In genomic region chr11:67073908-67074307, GRCh38 we compare ENCODE assay signal across 21 cellular contexts. TPM values are rescaled to one million over a fixed set of nuclear protein-coding genes. Genes with fewer than 3 reads are reported as not detected.
DNase-seq lines count a peak whose midpoint lies in the region; ATAC-seq, FAIRE-seq and TF ChIP-seq lines count a peak whose summit lies in the region.
"Had no signal": no experiment of that assay in that cellular context is flagged by ENCODE, and none has a peak within 500 bp of the region (broad histone marks: within the 10 kb centered on the region; RNA-seq: fewer than 3 reads in every experiment).

No MANE protein-coding gene starts in this region.

- no peaks in the 10 kb centered on the region for H3K9me1 ChIP-seq in K562 (ENCODE audit: control insufficient read depth, insufficient read depth, low read length)

- peaks cover 13% of the 10 kb centered on the region for H3K27me3 Mint-ChIP-seq in GM23338 (ENCODE audit: insufficient read depth, low read depth, poor library complexity)

- TF ChIP-seq CTCF in GM23338 (conservative IDR thresholded peaks at IDR 0.05; ENCODE audit: low read depth in 2 of 2) (no peak), K562 (IDR thresholded peaks at IDR 0.05 in 2 of 3, conservative IDR thresholded peaks at IDR 0.05 in 1 of 3; ENCODE audit: insufficient read depth in 2 of 3, low read depth in 1 of 3, low read length in 3 of 3) (no peak), body of pancreas (IDR thresholded peaks at IDR 0.05) (no peak)

- no peaks in the 10 kb centered on the region for H3K9me2 ChIP-seq in GM23338 (ENCODE audit: insufficient read depth)

- TF ChIP-seq RAD21 in K562 (CRISPR knock-in tag; conservative IDR thresholded peaks at IDR 0.05 in 1 of 2, IDR thresholded peaks at IDR 0.05 in 1 of 2): no peak

- FAIRE-seq in K562 (lab: Jason Lieb, UNC): no peak
- FAIRE-seq: HTR-8/SVneo, RCC 7860 had no signal

- BruUV-seq in K562 (replicated peaks; lab: Mats Ljungman, UMichigan): no TSS peak

- H3K9me3 ChIP-seq in K562 (replicated peaks; ENCODE audit: control insufficient read depth, insufficient read depth, low read depth, low read length) (no peaks in the 10 kb centered on the region), body of pancreas (no peaks in the 10 kb centered on the region)

- H3K9me3 Mint-ChIP-seq in GM23338: no peaks in the 10 kb centered on the region

- TF ChIP-seq EP300 in K562 (IDR thresholded peaks at IDR 0.05; ENCODE audit: low read length): no peak

- H4K20me1 ChIP-seq in GM23338 (replicated peaks; ENCODE audit: insufficient read depth): no peaks in the 10 kb centered on the region
- no peaks in the 10 kb centered on the region for H4K20me1 ChIP-seq in K562 (replicated peaks; ENCODE audit: control insufficient read depth, insufficient read depth, low read length)

- no peak overlapping the region for H3K9ac ChIP-seq in K562 (ENCODE audit: insufficient read depth in 1 of 2, low read depth in 2 of 2, low read length in 2 of 2)

- H3K4me2 ChIP-seq in GM23338 (no peak overlapping the region), K562 (ENCODE audit: insufficient read depth, low read length) (no peak overlapping the region)

- H3K27me3 ChIP-seq in GM23338 (ENCODE audit: insufficient read depth) (no peaks in the 10 kb centered on the region), K562 (ENCODE audit: control insufficient read depth in 2 of 2, insufficient read depth in 2 of 2, low read length in 2 of 2) (peaks cover 0 to 6% of the 10 kb centered on the region in 2 experiments; a peak in 2 of 5 replicates), body of pancreas (no peaks in the 10 kb centered on the region)

- H3K4me1 ChIP-seq in GM23338 (ENCODE audit: insufficient read depth): no peaks in the 10 kb centered on the region; the same call in 1 of the 2 replicates
- peaks cover 11 to 24% of the 10 kb centered on the region in 2 experiments; a peak in 4 of 5 replicates for H3K4me1 ChIP-seq in K562 (replicated peaks in 1 of 2; ENCODE audit: control insufficient read depth in 2 of 2, insufficient read depth in 2 of 2, low read length in 2 of 2)
- H3K4me1 ChIP-seq in body of pancreas: peaks cover 10% of the 10 kb centered on the region

- peaks cover 5% of the 10 kb centered on the region; the same call in 1 of the 2 replicates for H3F3A ChIP-seq in GM23338 (replicated peaks; ENCODE audit: low read depth)

- no peaks in the 10 kb centered on the region; the same call in 2 of the 3 replicates for H3K36me3 Mint-ChIP-seq in GM23338 (ENCODE audit: low read depth)
- H3K36me3 Mint-ChIP-seq: IgD-negative memory B cell had no signal

- H3K79me2 ChIP-seq in GM23338 (replicated peaks; ENCODE audit: insufficient read depth) (no peaks in the 10 kb centered on the region), K562 (ENCODE audit: control insufficient read depth, insufficient read depth, low read length) (no peaks in the 10 kb centered on the region)

- WGBS in K562 (ENCODE audit: insufficient coverage, low coverage, missing lambda C conversion rate): 55% methylated on average over 9 of the region's 9 CpGs
- 81 to 88% methylated on average over 8 to 9 of the region's 9 CpGs for WGBS in body of pancreas, 2 donors

- no peak overlapping the region for H3K4me3 ChIP-seq in GM23338
- no peak overlapping the region for H3K4me3 ChIP-seq in K562
- no peak overlapping the region for H3K4me3 ChIP-seq in body of pancreas
- H3K4me3 ChIP-seq: SK-N-MC had no signal

- POLR2A ChIA-PET in K562 (lab: Yijun Ruan, JAX): interaction anchor here (0.6 to 0.8 kb wide), 4 partner anchors 10 to 483 kb away, joined by 3 to 4 read pairs (median 4); no protein-coding TSS in a partner anchor

- DNase-seq in COLO668 (lab: John Stamatoyannopoulos, UW; ENCODE audit: unreplicated experiment): peak; percentile 45
- peak; percentile 55 for DNase-seq in GM23338 (ENCODE audit: low spot score)
- peak; percentile 88 for DNase-seq in NCI-H2171 treated with DMSO at 0.1 percent for 48 hours (lab: John Stamatoyannopoulos, UW)
- DNase-seq in K562 (ENCODE audit: extremely low read depth in 1 of 4, low spot score in 3 of 4): no peak
- no peak for DNase-seq in body of pancreas
- no peak for DNase-seq in kidney tubule cell (ENCODE audit: low spot score)
- no peak for DNase-seq in activated gamma-delta T cell (lab: John Stamatoyannopoulos, UW)
- DNase-seq: C1 segment of cervical spinal cord, DMS79 treated with DMSO at 0.1 percent for 48 hours, MM.1S, NCI-H1105, NCI-H1694 treated with DMSO at 0.1 percent for 48 hours, Right ventricle myocardium superior had no signal

- ATAC-seq in GM23338: no peak
- ATAC-seq in K562: peak; percentile 12; the same call in 1 of the 3 replicates
- ATAC-seq in body of pancreas: no peak
- no peak for ATAC-seq in HG02763 (IDR thresholded peaks at IDR 0.05; ENCODE audit: unreplicated experiment)

- TF ChIP-seq POLR2A in K562 (conservative IDR thresholded peaks at IDR 0.05) (no peak), body of pancreas (IDR thresholded peaks at IDR 0.05) (no peak)

- CTCF ChIA-PET in K562 (lab: Yijun Ruan, JAX; ENCODE audit: low intra/inter-chr PET ratio): no interaction called here

- H2AFZ ChIP-seq in GM23338: no peak overlapping the region
- H2AFZ ChIP-seq in K562 (ENCODE audit: low read depth, low read length): no peak overlapping the region

- in situ Hi-C loops in K562 (cut with MboI): no loop called here

- intact Hi-C loops in K562 (cut with micrococcal nuclease) (no loop called here), body of pancreas (cut with DNase I) (no loop called here)

- peaks cover 6% of the 10 kb centered on the region for H3K4me1 Mint-ChIP-seq in GM23338

- no peaks in the 10 kb centered on the region for H3K36me3 ChIP-seq in GM23338 (ENCODE audit: insufficient read depth)
- H3K36me3 ChIP-seq in K562 (ENCODE audit: control insufficient read depth, insufficient read depth, low read length): no peaks in the 10 kb centered on the region
- no peaks in the 10 kb centered on the region for H3K36me3 ChIP-seq in body of pancreas (replicated peaks in 1 of 2; ENCODE audit: insufficient read depth in 1 of 2, low read depth in 2 of 2)

- peak overlapping the region; percentile 78; the same call in 1 of the 2 replicates for H3K27ac ChIP-seq in GM23338 (ENCODE audit: low read depth)
- H3K27ac ChIP-seq in K562 (ENCODE audit: extremely low read depth, low read depth, low read length): no peak overlapping the region
- no peak overlapping the region for H3K27ac ChIP-seq in body of pancreas
- H3K27ac ChIP-seq: SK-N-MC had no signal

- no peak overlapping the region for H3K4me3 Mint-ChIP-seq in GM23338
- H3K4me3 Mint-ChIP-seq: IgD-negative memory B cell had no signal

- H3K27ac Mint-ChIP-seq in GM23338: peak overlapping the region; percentile 83
- H3K27ac Mint-ChIP-seq: IgD-negative memory B cell had no signal

RNA-seq across cellular contexts. Expression of gene RHOD, which starts 17.3 kb away (rescaled TPM):
- 16.2 and 16.7 TPM in 2 replicates for total RNA-seq in GM23338 (2014; rRNA removed; shearing (Covaris generic))
- polyA plus RNA-seq in GM23338 (2016; fragmentation: Nextera tagmentation; extraction: Ambion mirVana) (12.7 and 13.8 TPM in 2 replicates), K562 (2011; rRNA removed) (not detected in 2 replicates), K562 (2014; fragmentation: Illumina TruSeq; extraction: Trizol) (not detected in 2 replicates), K562 (2014; fragmentation: Nextera tagmentation; extraction: Ambion mirVana) (not detected), K562 (2014; rRNA removed) (not detected in 2 replicates)
- not detected in 2 replicates for total RNA-seq in K562 (2011; cell fraction: chromatin; rRNA removed; ENCODE audit: low replicate concordance)
- total RNA-seq in K562 (2011; cell fraction: nucleolus; rRNA removed): not detected in 2 replicates
- not detected in 2 replicates for total RNA-seq in K562 (2011; cell fraction: nucleoplasm; rRNA removed)
- total RNA-seq in K562 (2014; rRNA removed) (not detected in 2 replicates), K562 (2014; rRNA removed; fragmentation: Illumina TruSeq; extraction: Trizol) (not detected in 2 replicates), K562 (2015; rRNA removed; fragmentation: Illumina TruSeq; extraction: Trizol) (not detected in 2 replicates), K562 (2021) (not detected in 2 replicates), body of pancreas (10 to 100 TPM; 19.1 to 33.5 TPM)
- polyA plus RNA-seq in K562 (2011; cell fraction: cytosol; rRNA removed): not detected in 2 replicates
- polyA plus RNA-seq in K562 (2011; cell fraction: nucleus; rRNA removed): not detected in 2 replicates
- not detected in 2 replicates for polyA plus RNA-seq in K562 (2012)
- not detected in 2 replicates for polyA minus RNA-seq in K562 (2011; rRNA and poly(A)+ RNA removed)
- polyA minus RNA-seq in K562 (2011; cell fraction: cytosol; rRNA and poly(A)+ RNA removed): 1.3 and 1.7 TPM in 2 replicates
- 0.27 and 0.33 TPM in 2 replicates for polyA minus RNA-seq in K562 (2011; cell fraction: nucleus; rRNA and poly(A)+ RNA removed)
- total RNA-seq: G401; OCI-LY7; T-helper 2 cell treated with Interferon-gamma antibody and Interleukin-4, amounts not matched to agents 100 ng/mL and 5 ng/mL, for 36 hours had no signal

RNA-seq across cellular contexts. Expression of gene KDM2A, which starts 45.2 kb away (rescaled TPM):
- 38.0 and 54.1 TPM in 2 replicates for total RNA-seq in GM23338 (2014; rRNA removed; shearing (Covaris generic))
- polyA plus RNA-seq in GM23338 (2016; fragmentation: Nextera tagmentation; extraction: Ambion mirVana) (24.2 and 25.0 TPM in 2 replicates), K562 (2011; rRNA removed) (19.0 and 30.7 TPM in 2 replicates), K562 (2014; fragmentation: Illumina TruSeq; extraction: Trizol) (35.1 and 37.7 TPM in 2 replicates), K562 (2014; fragmentation: Nextera tagmentation; extraction: Ambion mirVana) (1 to 10 TPM; 5.0 to 7.2 TPM), K562 (2014; rRNA removed) (19.8 and 21.3 TPM in 2 replicates)
- 208 and 244 TPM in 2 replicates for total RNA-seq in K562 (2011; cell fraction: chromatin; rRNA removed; ENCODE audit: low replicate concordance)
- total RNA-seq in K562 (2011; cell fraction: nucleolus; rRNA removed): 95.6 and 101 TPM in 2 replicates
- 128 and 146 TPM in 2 replicates for total RNA-seq in K562 (2011; cell fraction: nucleoplasm; rRNA removed)
- total RNA-seq in K562 (2014; rRNA removed) (19.0 and 21.3 TPM in 2 replicates), K562 (2014; rRNA removed; fragmentation: Illumina TruSeq; extraction: Trizol) (22.3 and 23.4 TPM in 2 replicates), K562 (2015; rRNA removed; fragmentation: Illumina TruSeq; extraction: Trizol) (26.4 and 27.1 TPM in 2 replicates), K562 (2021) (37.9 and 39.3 TPM in 2 replicates), body of pancreas (10 to 100 TPM; 26.5 to 29.0 TPM)
- polyA plus RNA-seq in K562 (2011; cell fraction: cytosol; rRNA removed): 23.8 and 26.0 TPM in 2 replicates
- polyA plus RNA-seq in K562 (2011; cell fraction: nucleus; rRNA removed): 71.8 and 106 TPM in 2 replicates
- polyA plus RNA-seq in K562 (2012): 25.1 and 26.1 TPM in 2 replicates
- 65.3 and 71.5 TPM in 2 replicates for polyA minus RNA-seq in K562 (2011; rRNA and poly(A)+ RNA removed)
- polyA minus RNA-seq in K562 (2011; cell fraction: cytosol; rRNA and poly(A)+ RNA removed): 31.0 and 35.6 TPM in 2 replicates
- 38.8 and 59.3 TPM in 2 replicates for polyA minus RNA-seq in K562 (2011; cell fraction: nucleus; rRNA and poly(A)+ RNA removed)

RNA-seq across cellular contexts. Expression of gene SYT12, which starts 51.0 kb away (rescaled TPM):
- 2.5 and 3.1 TPM in 2 replicates for total RNA-seq in GM23338 (2014; rRNA removed; shearing (Covaris generic))
- polyA plus RNA-seq in GM23338 (2016; fragmentation: Nextera tagmentation; extraction: Ambion mirVana) (0.92 TPM in 2 replicates), K562 (2011; rRNA removed) (0.01 and 0.03 TPM in 2 replicates), K562 (2014; fragmentation: Illumina TruSeq; extraction: Trizol) (0.03 TPM in 1 of 2 replicates, not detected in the other), K562 (2014; fragmentation: Nextera tagmentation; extraction: Ambion mirVana) (not detected), K562 (2014; rRNA removed) (0.03 and 0.07 TPM in 2 replicates)
- 0.14 and 0.32 TPM in 2 replicates for total RNA-seq in K562 (2011; cell fraction: chromatin; rRNA removed; ENCODE audit: low replicate concordance)
- 0.13 and 0.17 TPM in 2 replicates for total RNA-seq in K562 (2011; cell fraction: nucleolus; rRNA removed)
- 0.15 TPM in 1 of 2 replicates, not detected in the other for total RNA-seq in K562 (2011; cell fraction: nucleoplasm; rRNA removed)
- total RNA-seq in K562 (2014; rRNA removed) (not detected in 2 replicates), K562 (2014; rRNA removed; fragmentation: Illumina TruSeq; extraction: Trizol) (0.11 TPM in 1 of 2 replicates, not detected in the other), K562 (2015; rRNA removed; fragmentation: Illumina TruSeq; extraction: Trizol) (0.11 TPM in 1 of 2 replicates, not detected in the other), K562 (2021) (not detected in 2 replicates), body of pancreas (under 1 TPM in 1 of 2 donors, not detected in 1; 0.78 TPM)
- polyA plus RNA-seq in K562 (2011; cell fraction: cytosol; rRNA removed): 0.01 and 0.04 TPM in 2 replicates
- polyA plus RNA-seq in K562 (2011; cell fraction: nucleus; rRNA removed): 0.04 and 0.13 TPM in 2 replicates
- 0.08 and 0.21 TPM in 2 replicates for polyA plus RNA-seq in K562 (2012)
- polyA minus RNA-seq in K562 (2011; rRNA and poly(A)+ RNA removed): 0.04 TPM in 1 of 2 replicates, not detected in the other
- polyA minus RNA-seq in K562 (2011; cell fraction: cytosol; rRNA and poly(A)+ RNA removed): not detected in 2 replicates
- polyA minus RNA-seq in K562 (2011; cell fraction: nucleus; rRNA and poly(A)+ RNA removed): 0.13 and 0.22 TPM in 2 replicates
- total RNA-seq: T-helper 2 cell treated with Interferon-gamma antibody and Interleukin-4, amounts not matched to agents 100 ng/mL and 5 ng/mL, for 36 hours had no signal
- polyA plus RNA-seq: IgD-negative memory B cell had no signal

Comparison
In these comparisons a context has a peak if more than half of its experiments do, and no peak if none do; other contexts are left out.
1. DNase-seq: peak in COLO668 (single experiment), GM23338 (single experiment) and NCI-H2171 treated with DMSO at 0.1 percent for 48 hours (single experiment); none in K562 (0 of 4), body of pancreas (0 of 4), kidney tubule cell (single experiment) and activated gamma-delta T cell (single experiment).
2. RNA of gene RHOD, which starts 17.3 kb away (total RNA-seq): 19.1 to 33.5 TPM in body of pancreas and 16.2 to 16.7 TPM in GM23338; not detected in K562; every median in the first group is over 10 times any median in the second.